24 cellular contexts compared by ENCODE assay signal in the genomic region with DNA sequence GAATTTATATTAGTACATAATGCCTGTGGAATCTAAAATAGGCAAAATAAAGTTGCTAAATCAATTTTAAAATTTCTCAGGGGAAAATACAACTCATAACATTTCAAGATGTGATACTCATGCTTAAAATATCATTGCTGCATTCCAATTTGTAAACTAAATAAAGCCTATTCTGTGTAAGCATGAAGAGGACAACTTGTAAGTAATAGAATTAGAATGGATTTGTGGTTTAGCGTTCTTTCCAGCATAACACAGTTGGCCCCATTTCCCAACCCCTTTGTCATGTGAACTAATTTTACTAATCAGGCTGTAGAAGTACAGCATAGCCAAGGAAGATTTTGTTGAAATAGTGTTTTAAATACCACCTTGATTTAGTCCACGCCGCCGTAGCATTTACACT.
A peak's percentile ranks its signal among the peaks of the same experiment; 100 is the strongest.
DNase-seq lines count a peak whose midpoint lies in the region; ATAC-seq and TF ChIP-seq lines count a peak whose summit lies in the region.
"Had no signal": no experiment of that assay in that cellular context is flagged by ENCODE, and none has a peak within 500 bp of the region (broad histone marks: within the 10 kb centered on the region; RNA-seq: fewer than 3 reads in every experiment).

No MANE protein-coding gene starts in this region.

- no peak for TF ChIP-seq CTCF in astrocyte of the cerebellum (IDR thresholded peaks at IDR 0.05; ENCODE audit: low read depth, low read length, missing control alignments)

- H3K4me3 ChIP-seq in astrocyte of the cerebellum (ENCODE audit: low read depth, low read length), result no peak overlapping the region
- H3K4me3 ChIP-seq: dorsolateral prefrontal cortex, left lung had no signal

- in situ Hi-C loops in astrocyte of the cerebellum (cut with HindIII; ENCODE audit: low sequenced_read_pairs), result no loop called here

- intact Hi-C loops in head of caudate nucleus (cut with DNase I), result no loop called here

- ATAC-seq in GM18861 (IDR thresholded peaks at IDR 0.05; ENCODE audit: unreplicated experiment), result no peak
- ATAC-seq: activated CD8-positive, alpha-beta memory T cell treated with anti-CD3 and anti-CD28 coated beads, Interleukin-2, amount 10 ng/mL, durations not matched to agents 7 days and 5 days; left lung; sciatic nerve had no signal

- DNase-seq in AG08395 (ENCODE audit: low spot score) (peak; percentile 56), HCEC 1CT (peak; percentile 85), astrocyte of the cerebellum (ENCODE audit: low read depth) (peak; percentile 3), foreskin melanocyte (peak; percentile 24), head of caudate nucleus (no peak), SHP77 (lab: John Stamatoyannopoulos, UW) (no peak), COLO668 (lab: John Stamatoyannopoulos, UW; ENCODE audit: unreplicated experiment) (no peak)
- DNase-seq: 8988T; activated CD4-positive, alpha-beta T cell treated with anti-CD3 and anti-CD28 coated beads, Interleukin-2, amount 10 ng/mL, durations not matched to agents 7 days and 5 days; activated CD8-positive, alpha-beta memory T cell treated with anti-CD3 and anti-CD28 coated beads, Interleukin-2, amount 10 ng/mL, durations not matched to agents 7 days and 5 days; activated naive CD4-positive, alpha-beta T cell treated with anti-CD3 and anti-CD28 coated beads for 36 hours; anterior cingulate cortex; COR-L47; dorsolateral prefrontal cortex; H7; hippocampal formation; immature natural killer cell; left lung; NCI-H1105; NCI-H1930; stimulated activated CD4-positive, alpha-beta T cell treated with anti-CD3 and anti-CD28 coated beads, Interleukin-15, amount 100 ng/mL, for 24 hours; trophoblast cell had no signal

Comparison
In these comparisons a context has a peak if more than half of its experiments do, and no peak if none do; other contexts are left out.
1. DNase-seq: peak in AG08395 (single experiment), HCEC 1CT (single experiment), astrocyte of the cerebellum (single experiment) and foreskin melanocyte (single experiment); none in head of caudate nucleus (0 of 42), SHP77 (0 of 2) and COLO668 (single experiment).